ENCODE assay signal across 31 cellular contexts in genomic region chr10:90443342-90443741, GRCh38.
"Had no signal": no experiment of that assay in that cellular context is flagged by ENCODE, and none has a peak within 500 bp of the region (broad histone marks: within the 10 kb centered on the region; RNA-seq: fewer than 3 reads in every experiment).

No MANE protein-coding gene starts in this region.

- H3K4me3 ChIP-seq: PC-9, SJSA1 had no signal

- H3K9me3 ChIP-seq: SK-N-SH had no signal

- H3K4me1 ChIP-seq: SJSA1 had no signal

- DNase-seq: Karpas-422, MM.1S, MV-4-11, NCI-H1092, NCI-H1105, NCI-H1417 treated with DMSO at 0.1 percent for 48 hours, NCI-H146, NCI-H1694, NCI-H187, NCI-H1930, NCI-H2029 treated with DMSO at 0.1 percent for 48 hours, NCI-H2081 treated with DMSO at 0.1 percent for 48 hours, NCI-H2107, NCI-H2171, NCI-H226, NCI-H446 treated with DMSO at 0.1 percent for 48 hours, NCI-H510A, NCI-H524, NCI-H526, NCI-H69, NCI-H748 treated with DMSO at 0.1 percent for 48 hours, NCI-H82, PC-9, Right ventricle myocardium superior, RPMI8226, SHP77 treated with DMSO at 0.1 percent for 48 hours, SK-N-SH, SW 1271, T-helper 1 cell had no signal

- H3K36me3 ChIP-seq: SJSA1 had no signal

- H3K27ac ChIP-seq: KMS-11, PC-9, SJSA1 had no signal
